Comparison of ENCODE assay signal across 1 cellular context in genomic region chr12:24854017-24854416, GRCh38.
TF ChIP-seq lines count a peak whose summit lies in the region.

No MANE protein-coding gene starts in this region.

TF ChIP-seq in neural cell, 6 proteins besides CTCF, POLR2A, EP300 and RAD21 (continued from another document):
- TF ChIP-seq REST (IDR thresholded peaks at IDR 0.05; ENCODE audit: borderline replicate concordance) (no peak), MXI1 (conservative IDR thresholded peaks at IDR 0.05; ENCODE audit: poor library complexity, severe bottlenecking) (no peak), POLR2AphosphoS5 (IDR thresholded peaks at IDR 0.05) (no peak), EZH2 (IDR thresholded peaks at IDR 0.05; ENCODE audit: borderline replicate concordance, insufficient read depth, low read length, poor library complexity, severe bottlenecking) (no peak), SMC3 (conservative IDR thresholded peaks at IDR 0.05; ENCODE audit: poor library complexity) (no peak)
